ENCODE assay signal across 21 cellular contexts in genomic region chr2:197414039-197414438, GRCh38. TPM values are rescaled to one million over a fixed set of nuclear protein-coding genes. Genes with fewer than 3 reads are reported as not detected.
A peak's percentile ranks its signal among the peaks of the same experiment; 100 is the strongest.
DNase-seq lines count a peak whose midpoint lies in the region; ATAC-seq and TF ChIP-seq lines count a peak whose summit lies in the region.
"Had no signal": no experiment of that assay in that cellular context is flagged by ENCODE, and none has a peak within 500 bp of the region (broad histone marks: within the 10 kb centered on the region; RNA-seq: fewer than 3 reads in every experiment).

No MANE protein-coding gene starts in this region.

- H3K36me3 ChIP-seq in CD8-positive, alpha-beta T cell (ENCODE audit: insufficient read depth, low read length): peaks cover 61% of the 10 kb centered on the region
- H3K36me3 ChIP-seq in SK-N-MC (ENCODE audit: insufficient read depth, low read length) (peaks cover 92% of the 10 kb centered on the region), endodermal cell (ENCODE audit: control insufficient read depth, insufficient read depth, low read length) (peaks cover 89% of the 10 kb centered on the region), left lung (peaks cover 0 to 100% of the 10 kb centered on the region in 2 donors)

- H3K4me1 Mint-ChIP-seq in CD8-positive, alpha-beta T cell (ENCODE audit: low read depth): peaks cover 11% of the 10 kb centered on the region
- no peaks in the 10 kb centered on the region for H3K4me1 Mint-ChIP-seq in endodermal cell
- H3K4me1 Mint-ChIP-seq in stimulated activated effector memory CD8-positive, alpha-beta T cell treated with anti-CD3 and anti-CD28 coated beads, Interleukin-12 subunit alpha, Interleukin-12 subunit beta, amount 100 ng/mL, for 72 hours: peaks cover 16% of the 10 kb centered on the region

- H3K4me3 ChIP-seq in CD8-positive, alpha-beta T cell (ENCODE audit: low read depth, low read length): no peak overlapping the region
- H3K4me3 ChIP-seq in SK-N-MC (no peak overlapping the region), endodermal cell (ENCODE audit: low read length) (no peak overlapping the region), left lung (no peak overlapping the region)
- H3K4me3 ChIP-seq: SJSA1 had no signal

- H3K27ac ChIP-seq in CD8-positive, alpha-beta T cell (ENCODE audit: low read depth, low read length): no peak overlapping the region
- H3K27ac ChIP-seq in SK-N-MC (peak overlapping the region; percentile 31; the same call in 1 of the 2 replicates), endodermal cell (ENCODE audit: low read depth, low read length) (no peak overlapping the region), left lung (no peak overlapping the region)
- H3K27ac ChIP-seq: C4-2B, SJSA1 had no signal

- TF ChIP-seq CTCF in CD8-positive, alpha-beta T cell (IDR thresholded peaks at IDR 0.05): no peak
- TF ChIP-seq CTCF in endodermal cell (conservative IDR thresholded peaks at IDR 0.05) (no peak), left lung (IDR thresholded peaks at IDR 0.05) (no peak)

- no peak overlapping the region for H3K9ac ChIP-seq in SK-N-MC (ENCODE audit: insufficient read length)
- no peak overlapping the region for H3K9ac ChIP-seq in endodermal cell (ENCODE audit: extremely low read depth, low read length, poor library complexity, severe bottlenecking)

- no peaks in the 10 kb centered on the region for H3K9me3 ChIP-seq in CD8-positive, alpha-beta T cell (ENCODE audit: low read length)
- H3K9me3 ChIP-seq in SK-N-MC (ENCODE audit: low read depth, low read length) (no peaks in the 10 kb centered on the region), endodermal cell (ENCODE audit: control insufficient read depth, low read length) (no peaks in the 10 kb centered on the region), left lung (no peaks in the 10 kb centered on the region)
- H3K9me3 ChIP-seq: SJSA1 had no signal

- peaks cover 75% of the 10 kb centered on the region for H3K36me3 Mint-ChIP-seq in CD8-positive, alpha-beta T cell
- peaks cover 75% of the 10 kb centered on the region for H3K36me3 Mint-ChIP-seq in endodermal cell (ENCODE audit: low read depth)
- H3K36me3 Mint-ChIP-seq in stimulated activated effector memory CD8-positive, alpha-beta T cell treated with anti-CD3 and anti-CD28 coated beads, Interleukin-12 subunit alpha, Interleukin-12 subunit beta, amount 100 ng/mL, for 72 hours: peaks cover 100% of the 10 kb centered on the region

- CTCF ChIA-PET in CD8-positive, alpha-beta T cell (lab: Charles Lee): interaction anchor here (2.0 kb wide), 1 partner anchor 12 kb away, joined by 4 read pairs; no protein-coding TSS in a partner anchor

- H3K4me1 ChIP-seq in CD8-positive, alpha-beta T cell (ENCODE audit: insufficient read depth, low read length): no peaks in the 10 kb centered on the region
- H3K4me1 ChIP-seq in endodermal cell (ENCODE audit: control insufficient read depth, insufficient read depth, low read length) (no peaks in the 10 kb centered on the region), left lung (no peaks in the 10 kb centered on the region)
- H3K4me1 ChIP-seq: SJSA1 had no signal

- 98 to 100% methylated on average over 4 to 5 of the region's 5 CpGs for WGBS in endodermal cell (ENCODE audit: insufficient coverage in 1 of 2, insufficient read length in 1 of 2), 2 experiments

- H3K27me3 ChIP-seq in CD8-positive, alpha-beta T cell (ENCODE audit: insufficient read depth, low read length): no peaks in the 10 kb centered on the region
- no peaks in the 10 kb centered on the region for H3K27me3 ChIP-seq in endodermal cell (ENCODE audit: control insufficient read depth, insufficient read depth, low read length, poor library complexity, severe bottlenecking)
- no peaks in the 10 kb centered on the region for H3K27me3 ChIP-seq in left lung
- H3K27me3 ChIP-seq: SJSA1 had no signal

- H3K27me3 Mint-ChIP-seq in CD8-positive, alpha-beta T cell (ENCODE audit: low read depth): no peaks in the 10 kb centered on the region
- H3K27me3 Mint-ChIP-seq in endodermal cell (ENCODE audit: insufficient read depth): no peaks in the 10 kb centered on the region

- DNase-seq in CD8-positive, alpha-beta T cell: no peak
- no peak for DNase-seq in SK-N-MC (ENCODE audit: low read depth, low spot score)
- no peak for DNase-seq in endodermal cell
- no peak for DNase-seq in stimulated activated effector memory CD8-positive, alpha-beta T cell treated with anti-CD3 and anti-CD28 coated beads, Interleukin-12 subunit alpha, Interleukin-12 subunit beta, amount 100 ng/mL, for 72 hours (ENCODE audit: low spot score in 2 of 2)
- no peak for DNase-seq in left lung
- DNase-seq in SW480 (ENCODE audit: low spot score): no peak
- DNase-seq in NCI-H1417 (lab: John Stamatoyannopoulos, UW): no peak
- DNase-seq: Calu3, DMS79 treated with DMSO at 0.1 percent for 48 hours, Karpas-422, NCI-H1092, NCI-H1436, NCI-H187, NCI-H2081 treated with DMSO at 0.1 percent for 48 hours, NCI-H2171, NCI-H345, NCI-H510A treated with DMSO at 0.1 percent for 48 hours, PC-3 had no signal

- POLR2A ChIA-PET in CD8-positive, alpha-beta T cell (lab: Charles Lee): no interaction called here

- no peak overlapping the region for H3K4me3 Mint-ChIP-seq in CD8-positive, alpha-beta T cell
- no peak overlapping the region for H3K4me3 Mint-ChIP-seq in endodermal cell
- no peak overlapping the region for H3K4me3 Mint-ChIP-seq in stimulated activated effector memory CD8-positive, alpha-beta T cell treated with anti-CD3 and anti-CD28 coated beads, Interleukin-12 subunit alpha, Interleukin-12 subunit beta, amount 100 ng/mL, for 72 hours

- no peak for ATAC-seq in CD8-positive, alpha-beta T cell
- ATAC-seq in stimulated activated effector memory CD8-positive, alpha-beta T cell treated with anti-CD3 and anti-CD28 coated beads, Interleukin-12 subunit alpha, Interleukin-12 subunit beta, amount 100 ng/mL, for 72 hours: no peak
- ATAC-seq in left lung: no peak
- ATAC-seq: PC-3, Right ventricle myocardium inferior had no signal

- peak overlapping the region; percentile 0 for H3K27ac Mint-ChIP-seq in CD8-positive, alpha-beta T cell
- H3K27ac Mint-ChIP-seq in endodermal cell: peak overlapping the region; percentile 10
- H3K27ac Mint-ChIP-seq in stimulated activated effector memory CD8-positive, alpha-beta T cell treated with anti-CD3 and anti-CD28 coated beads, Interleukin-12 subunit alpha, Interleukin-12 subunit beta, amount 100 ng/mL, for 72 hours: peak overlapping the region; percentile 27

- intact Hi-C loops in CD8-positive, alpha-beta T cell (cut with DNase I, micrococcal nuclease): no loop called here
- intact Hi-C loops in left lung (cut with DNase I): no loop called here

- no peaks in the 10 kb centered on the region for H3K9me3 Mint-ChIP-seq in CD8-positive, alpha-beta T cell
- no peaks in the 10 kb centered on the region for H3K9me3 Mint-ChIP-seq in endodermal cell
- no peaks in the 10 kb centered on the region for H3K9me3 Mint-ChIP-seq in stimulated activated effector memory CD8-positive, alpha-beta T cell treated with anti-CD3 and anti-CD28 coated beads, Interleukin-12 subunit alpha, Interleukin-12 subunit beta, amount 100 ng/mL, for 72 hours

RNA-seq across cellular contexts. Expression of gene SF3B1, which starts 20.8 kb away (rescaled TPM):
- 100 to 1,000 TPM; 525 to 526 TPM for total RNA-seq in CD8-positive, alpha-beta T cell
- total RNA-seq in endodermal cell: 100 to 1,000 TPM; 308 to 356 TPM
- 331 TPM for polyA plus RNA-seq in endodermal cell (2013, experiment 1 of 2)
- polyA plus RNA-seq in endodermal cell (2013, experiment 2 of 2): 308 TPM
- total RNA-seq in left lung: 100 to 1,000 TPM; 203 to 253 TPM

RNA-seq across cellular contexts. Expression of gene COQ10B, which starts 39.3 kb away (rescaled TPM):
- total RNA-seq in CD8-positive, alpha-beta T cell: 10 to 100 TPM; 66.9 to 67.6 TPM
- 10 to 100 TPM; 17.5 to 17.9 TPM for total RNA-seq in endodermal cell
- polyA plus RNA-seq in endodermal cell (2013, experiment 1 of 2): 15.2 TPM
- 13.8 TPM for polyA plus RNA-seq in endodermal cell (2013, experiment 2 of 2)
- 10 to 100 TPM; 26.3 to 28.3 TPM for total RNA-seq in left lung
